8 cellular contexts compared by ENCODE assay signal in the genomic region with DNA sequence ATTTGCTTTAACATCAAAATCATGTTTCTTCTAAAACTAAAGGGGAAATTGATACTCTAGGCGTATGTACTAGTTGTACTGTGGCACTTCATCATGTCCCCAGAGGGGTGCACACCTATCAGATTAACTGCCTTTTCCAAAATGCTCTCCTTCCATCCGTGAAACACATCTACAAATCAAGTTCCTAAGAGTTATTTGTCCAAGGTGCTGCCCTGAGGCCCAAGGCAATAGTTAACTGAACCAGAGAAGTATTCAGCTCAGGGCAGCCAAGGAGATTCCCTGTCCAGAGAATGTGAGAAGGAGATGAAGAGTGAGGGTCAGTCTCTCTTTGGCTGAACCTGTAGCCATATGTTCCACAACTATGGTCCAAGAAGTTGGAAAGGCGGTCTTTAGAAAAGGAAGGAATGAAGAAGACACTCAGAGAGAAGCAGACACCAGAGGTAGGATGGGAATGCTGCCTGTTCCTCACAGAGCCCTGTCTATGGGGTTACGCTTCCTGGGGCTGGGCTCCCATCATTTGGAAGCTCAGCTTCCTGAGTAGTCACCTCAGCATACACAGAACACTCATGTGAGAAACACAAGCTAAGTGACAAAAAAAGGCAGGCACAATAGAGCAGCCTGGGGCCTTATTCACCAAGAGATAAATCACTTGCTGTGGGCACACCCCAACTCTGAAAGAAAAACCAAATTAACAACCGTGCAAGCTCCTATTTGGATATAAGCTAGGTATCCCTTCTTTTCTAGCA. TPM values are rescaled to one million over a fixed set of nuclear protein-coding genes. Genes with fewer than 3 reads are reported as not detected.
DNase-seq lines count a peak whose midpoint lies in the region; ATAC-seq and TF ChIP-seq lines count a peak whose summit lies in the region.

No MANE protein-coding gene starts in this region.

- peak overlapping the region; percentile 68 for H2AFZ ChIP-seq in GM23248
- no peak overlapping the region for H2AFZ ChIP-seq in OCI-LY1 (ENCODE audit: low read length)

- TF ChIP-seq POLR2A in breast epithelium (IDR thresholded peaks at IDR 0.05): no peak

- H3K36me3 ChIP-seq in GM23248 (ENCODE audit: low read depth) (no peaks in the 10 kb centered on the region), OCI-LY1 (ENCODE audit: insufficient read depth, low read length) (peaks cover 9% of the 10 kb centered on the region; the same call in 1 of the 2 replicates), muscle layer of colon (ENCODE audit: insufficient read depth, low read length) (no peaks in the 10 kb centered on the region), breast epithelium (no peaks in the 10 kb centered on the region)

- intact Hi-C loops in breast epithelium (cut with DNase I; ENCODE audit: low total_unique reads): no loop called here

- peak; percentile 19 for ATAC-seq in GM18861 (IDR thresholded peaks at IDR 0.05; ENCODE audit: unreplicated experiment)

- peak; percentile 60 for DNase-seq in GM23248
- no peak for DNase-seq in NCI-H1694 (lab: John Stamatoyannopoulos, UW)
- DNase-seq in glomerular visceral epithelial cell (ENCODE audit: extremely low spot score): no peak
- DNase-seq in breast epithelium (ENCODE audit: low spot score in 2 of 2): no peak
- DNase-seq in effector CD8-positive, alpha-beta T cell (lab: John Stamatoyannopoulos, UW): no peak

- H3K27me3 ChIP-seq in GM23248 (replicated peaks; ENCODE audit: insufficient read depth) (no peaks in the 10 kb centered on the region), OCI-LY1 (ENCODE audit: insufficient read depth, low read length) (no peaks in the 10 kb centered on the region), muscle layer of colon (ENCODE audit: control insufficient read depth in 1 of 2, insufficient read depth in 2 of 2, low read length in 2 of 2) (no peaks in the 10 kb centered on the region), breast epithelium (no peaks in the 10 kb centered on the region)

- H3K9ac ChIP-seq in GM23248 (peak overlapping the region; percentile 51), OCI-LY1 (ENCODE audit: low read length) (peak overlapping the region; percentile 59), muscle layer of colon (ENCODE audit: low read length) (peak overlapping the region; percentile 9)

- H3K9me2 ChIP-seq in GM23248 (ENCODE audit: insufficient read depth): no peaks in the 10 kb centered on the region
- H3K9me2 ChIP-seq in OCI-LY1 (ENCODE audit: low read depth, low read length): no peaks in the 10 kb centered on the region

- H3K4me1 ChIP-seq in GM23248 (ENCODE audit: insufficient read depth): peaks cover 35% of the 10 kb centered on the region
- H3K4me1 ChIP-seq in OCI-LY1 (ENCODE audit: insufficient read depth, low read length, severe bottlenecking): peaks cover 45% of the 10 kb centered on the region
- H3K4me1 ChIP-seq in muscle layer of colon (ENCODE audit: insufficient read depth, low read length): peaks cover 44% of the 10 kb centered on the region
- no peaks in the 10 kb centered on the region for H3K4me1 ChIP-seq in breast epithelium

- H3K27ac ChIP-seq in GM23248 (peak overlapping the region; percentile 67), OCI-LY1 (ENCODE audit: low read depth, low read length, poor library complexity, severe bottlenecking) (peak overlapping the region; percentile 97), muscle layer of colon (ENCODE audit: low read depth, low read length) (peak overlapping the region; percentile 79), breast epithelium (no peak overlapping the region)

- H3K4me2 ChIP-seq in GM23248 (ENCODE audit: unreplicated experiment) (peak overlapping the region; percentile 63), OCI-LY1 (ENCODE audit: low read length) (peak overlapping the region; percentile 58)

- in situ Hi-C loops in GM23248 (cut with MboI): no loop called here

- H3K79me2 ChIP-seq in GM23248 (ENCODE audit: insufficient read depth) (no peaks in the 10 kb centered on the region), OCI-LY1 (ENCODE audit: insufficient read depth, low read length) (peaks cover 4% of the 10 kb centered on the region; the same call in 1 of the 2 replicates)

- TF ChIP-seq CTCF in OCI-LY1 (IDR thresholded peaks at IDR 0.05; ENCODE audit: low read length): no peak
- no peak for TF ChIP-seq CTCF in breast epithelium (IDR thresholded peaks at IDR 0.05)

- peak overlapping the region; percentile 44 for H3K4me3 ChIP-seq in GM23248
- H3K4me3 ChIP-seq in OCI-LY1 (ENCODE audit: low read depth, low read length, poor library complexity, severe bottlenecking): no peak overlapping the region
- H3K4me3 ChIP-seq in muscle layer of colon (ENCODE audit: low read depth in 1 of 2, low read length in 2 of 2): peak overlapping the region in 1 of 2 donors; percentile 0
- no peak overlapping the region for H3K4me3 ChIP-seq in breast epithelium

- H4K20me1 ChIP-seq in GM23248 (ENCODE audit: insufficient read depth) (no peaks in the 10 kb centered on the region), OCI-LY1 (ENCODE audit: insufficient read depth, low read length) (no peaks in the 10 kb centered on the region)

- H3F3A ChIP-seq in GM23248 (ENCODE audit: insufficient read depth) (peaks cover 28% of the 10 kb centered on the region), OCI-LY1 (ENCODE audit: insufficient read depth, low read length) (no peaks in the 10 kb centered on the region)

- WGBS in GM23248 (ENCODE audit: low coverage in 1 of 2, low lambda C conversion rate in 2 of 2, missing lambda C conversion rate in 2 of 2), 2 experiments: 73 to 75% methylated on average over 5 of the region's 5 CpGs

- H3K9me3 ChIP-seq in GM23248 (ENCODE audit: low read depth) (no peaks in the 10 kb centered on the region), OCI-LY1 (ENCODE audit: low read length) (no peaks in the 10 kb centered on the region), muscle layer of colon (ENCODE audit: low read length) (no peaks in the 10 kb centered on the region), breast epithelium (no peaks in the 10 kb centered on the region)

RNA-seq across cellular contexts. Expression of a gene that starts 55.6 kb away (rescaled TPM):
- 4.9 and 8.9 TPM in 2 replicates for total RNA-seq in GM23248 (2014; rRNA removed; shearing (Covaris generic))
- 2.7 and 2.9 TPM in 2 replicates for polyA plus RNA-seq in GM23248 (2016; fragmentation: Nextera tagmentation; extraction: Ambion mirVana)
- total RNA-seq in breast epithelium: 10 to 100 TPM; 18.0 to 41.3 (median 19.9) TPM

Comparison
In these comparisons a context has a peak if more than half of its experiments do, and no peak if none do; other contexts are left out.
1. H3K27ac ChIP-seq: peak in GM23248 (single experiment), OCI-LY1 (single experiment) and muscle layer of colon (single experiment); none in breast epithelium (0 of 2).
2. H3K9ac ChIP-seq: peak in every context shown above with its lines; median percentile 59 in OCI-LY1; 51 in GM23248; 9 in muscle layer of colon.